ENCODE assay signal across 3 cellular contexts in the genomic region with DNA sequence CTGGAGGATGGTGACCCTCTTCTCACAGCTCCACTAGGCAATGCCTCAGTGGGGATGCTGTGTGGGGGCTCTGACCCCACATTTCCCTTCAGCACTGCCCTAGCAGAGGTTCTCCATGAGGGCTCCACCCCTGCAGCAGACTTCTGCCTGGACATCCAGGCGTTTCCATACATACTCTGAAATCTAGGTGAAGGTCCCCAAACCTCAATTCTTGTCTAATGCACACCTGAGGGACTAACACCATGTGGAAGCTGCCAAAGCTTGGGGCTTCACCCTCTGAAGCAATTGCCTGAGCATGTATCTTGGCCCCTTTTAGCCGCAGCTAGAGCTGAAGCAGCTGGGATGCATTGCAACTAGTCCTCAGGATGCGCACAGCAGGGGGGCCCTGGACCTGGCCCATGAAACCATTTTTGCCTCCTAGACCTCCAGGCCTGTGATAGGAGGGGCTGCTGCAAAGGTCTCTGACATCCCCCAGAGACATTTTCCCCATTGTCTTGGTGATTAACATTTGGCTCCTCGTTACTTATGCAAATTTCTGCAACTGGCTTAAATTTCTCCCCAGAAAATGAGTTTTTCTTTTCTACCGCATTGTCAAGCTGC.
A peak's percentile ranks its signal among the peaks of the same experiment; 100 is the strongest.
TF ChIP-seq lines count a peak whose summit lies in the region.

No MANE protein-coding gene starts in this region.

TF ChIP-seq in A549, 52 proteins besides CTCF, POLR2A, EP300 and RAD21:
- peak; percentile 68 for TF ChIP-seq ZFP36 (IDR thresholded peaks at IDR 0.05; ENCODE audit: borderline replicate concordance, partially characterized antibody)
TF ChIP-seq in A549: peak in this region for 1; not testable (repeated sequence) for 51.

TF ChIP-seq in HEK293, 187 proteins besides CTCF, POLR2A, EP300 and RAD21:
- peak; percentile 97 for TF ChIP-seq ZNF585B (tag by site-specific recombination; IDR thresholded peaks at IDR 0.05)
- TF ChIP-seq TRIM28 (IDR thresholded peaks at IDR 0.05; ENCODE audit: borderline replicate concordance, low read length): peak; percentile 62; the same call in 1 of the 2 replicates
- TF ChIP-seq SETDB1 (IDR thresholded peaks at IDR 0.05; ENCODE audit: insufficient read length, low read length): peak; percentile 69

TF ChIP-seq in K562, 482 proteins besides CTCF, POLR2A, EP300 and RAD21:
- TF ChIP-seq CEBPZ (IDR thresholded peaks at IDR 0.05; ENCODE audit: borderline replicate concordance, low read depth, low read length) (0 out of 2 replicates have a peak, but pooled peaks have one; percentile 46), ZFP36 (IDR thresholded peaks at IDR 0.05; ENCODE audit: low read depth, low read length, partially characterized antibody) (peak; percentile 54), TRIM28 (IDR thresholded peaks at IDR 0.05) (peak; percentile 91), ZEB2 (IDR thresholded peaks at IDR 0.05) (peak; percentile 42; the same call in 1 of the 2 replicates)
- TF ChIP-seq, protein P1, sequence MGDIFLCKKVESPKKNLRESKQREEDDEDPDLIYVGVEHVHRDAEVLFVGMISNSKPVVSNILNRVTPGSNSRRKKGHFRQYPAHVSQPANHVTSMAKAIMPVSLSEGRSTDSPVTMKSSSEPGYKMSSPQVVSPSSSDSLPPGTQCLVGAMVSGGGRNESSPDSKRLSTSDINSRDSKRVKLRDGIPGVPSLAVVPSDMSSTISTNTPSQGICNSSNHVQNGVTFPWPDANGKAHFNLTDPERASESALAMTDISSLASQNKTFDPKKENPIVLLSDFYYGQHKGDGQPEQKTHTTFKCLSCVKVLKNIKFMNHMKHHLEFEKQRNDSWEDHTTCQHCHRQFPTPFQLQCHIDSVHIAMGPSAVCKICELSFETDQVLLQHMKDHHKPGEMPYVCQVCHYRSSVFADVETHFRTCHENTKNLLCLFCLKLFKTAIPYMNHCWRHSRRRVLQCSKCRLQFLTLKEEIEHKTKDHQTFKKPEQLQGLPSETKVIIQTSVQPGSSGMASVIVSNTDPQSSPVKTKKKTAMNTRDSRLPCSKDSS (IDR thresholded peaks at IDR 0.05; ENCODE audit: low read depth, partially characterized antibody): peak; percentile 85
